20 cellular contexts compared by ENCODE assay signal in the genomic region with DNA sequence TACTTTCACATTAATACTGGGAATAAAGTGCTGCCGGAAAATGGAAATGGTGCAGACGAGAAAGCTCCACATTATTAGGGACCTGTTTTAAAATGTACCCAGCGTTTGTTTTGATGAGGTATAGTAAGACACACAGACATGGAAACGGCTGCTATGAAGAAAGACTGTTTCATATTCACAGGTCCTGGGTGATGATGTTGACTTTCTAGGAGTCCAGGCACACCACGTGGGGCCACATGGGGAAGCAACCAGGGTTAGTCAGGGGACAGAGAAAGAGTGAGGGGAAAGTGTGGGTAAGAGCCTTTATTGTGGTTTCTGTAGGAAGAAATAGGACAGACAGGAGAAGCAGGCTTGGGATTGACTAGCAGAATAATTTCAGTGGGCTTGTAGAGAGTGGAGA.
"Had no signal": no experiment of that assay in that cellular context is flagged by ENCODE, and none has a peak within 500 bp of the region (broad histone marks: within the 10 kb centered on the region; RNA-seq: fewer than 3 reads in every experiment).

No MANE protein-coding gene starts in this region.

- H3K4me1 Mint-ChIP-seq: activated naive CD4-positive, alpha-beta T cell treated with anti-CD3 and anti-CD28 coated beads, Interleukin-2, amount 50 U/mL, for 24 hours; naive B cell had no signal

- H3K27me3 ChIP-seq: ascending aorta had no signal

- H3K4me1 ChIP-seq: ascending aorta, breast epithelium, upper lobe of right lung had no signal

- DNase-seq: activated CD4-positive, alpha-beta T cell treated with anti-CD3 and anti-CD28 coated beads for 1 hour; activated CD4-positive, alpha-beta T cell treated with anti-CD3 and anti-CD28 coated beads, Interleukin-2, amount 50 U/mL, for 4 hours; activated effector memory CD4-positive, alpha-beta T cell treated with anti-CD3 and anti-CD28 coated beads, Interleukin-2, amount 50 U/mL, for 16 hours; activated T-cell treated with anti-CD3 and anti-CD28 coated beads, Interleukin-2, amount 50 U/mL, for 72 hours; erythroblast; kidney glomerular epithelial cell; left ventricle myocardium superior; mucosa of descending colon; naive B cell; posterior cingulate gyrus; stimulated activated CD8-positive, alpha-beta memory T cell treated with anti-CD3 and anti-CD28 coated beads, Interleukin-4, amount 100 ng/mL, for 48 hours; stimulated activated naive CD4-positive, alpha-beta T cell; upper lobe of right lung had no signal

- ATAC-seq: activated T-cell treated with anti-CD3 and anti-CD28 coated beads, Interleukin-2, amount 50 U/mL, for 72 hours; left ventricle myocardium superior; mucosa of descending colon; upper lobe of right lung had no signal

- FAIRE-seq: frontal cortex had no signal

- H3K4me3 ChIP-seq: ascending aorta, breast epithelium, coronary artery, mucosa of descending colon, upper lobe of right lung had no signal

- H3K4me3 Mint-ChIP-seq: activated naive CD4-positive, alpha-beta T cell treated with anti-CD3 and anti-CD28 coated beads, Interleukin-2, amount 50 U/mL, for 24 hours; activated T-cell treated with anti-CD3 and anti-CD28 coated beads, Interleukin-2, amount 50 U/mL, for 72 hours; naive B cell; T-helper 1 cell treated with Interleukin-12 subunit alpha and Interleukin-12 subunit beta and Interleukin-4 antibody, amounts not matched to agents 30 μg/mL and 1 μg/mL, for 36 hours had no signal

- H3K36me3 Mint-ChIP-seq: activated naive CD4-positive, alpha-beta T cell treated with anti-CD3 and anti-CD28 coated beads, Interleukin-2, amount 50 U/mL, for 24 hours; naive B cell had no signal

- H3K9me3 Mint-ChIP-seq: activated naive CD4-positive, alpha-beta T cell treated with anti-CD3 and anti-CD28 coated beads, Interleukin-2, amount 50 U/mL, for 24 hours; activated T-cell treated with anti-CD3 and anti-CD28 coated beads, Interleukin-2, amount 50 U/mL, for 72 hours; naive B cell; T-helper 1 cell treated with Interleukin-12 subunit alpha and Interleukin-12 subunit beta and Interleukin-4 antibody, amounts not matched to agents 30 μg/mL and 1 μg/mL, for 36 hours had no signal

- H3K9me3 ChIP-seq: ascending aorta, breast epithelium, mucosa of descending colon, upper lobe of right lung had no signal

- H3K36me3 ChIP-seq: ascending aorta, breast epithelium, upper lobe of right lung had no signal

- H3K27ac ChIP-seq: ascending aorta, breast epithelium, coronary artery, upper lobe of right lung, VCaP had no signal

- H3K27ac Mint-ChIP-seq: activated naive CD4-positive, alpha-beta T cell treated with anti-CD3 and anti-CD28 coated beads, Interleukin-2, amount 50 U/mL, for 24 hours; activated T-cell treated with anti-CD3 and anti-CD28 coated beads, Interleukin-2, amount 50 U/mL, for 72 hours; T-helper 1 cell treated with Interleukin-12 subunit alpha and Interleukin-12 subunit beta and Interleukin-4 antibody, amounts not matched to agents 30 μg/mL and 1 μg/mL, for 36 hours had no signal
